9 cellular contexts compared by ENCODE assay signal in genomic region chr1:153776352-153776751, GRCh38. TPM values are rescaled to one million over a fixed set of nuclear protein-coding genes. Genes with fewer than 3 reads are reported as not detected.
DNase-seq lines count a peak whose midpoint lies in the region; ATAC-seq and TF ChIP-seq lines count a peak whose summit lies in the region.
"Had no signal": no experiment of that assay in that cellular context is flagged by ENCODE, and none has a peak within 500 bp of the region (broad histone marks: within the 10 kb centered on the region; RNA-seq: fewer than 3 reads in every experiment).

No MANE protein-coding gene starts in this region.

- BruUV-seq in OCI-LY7 (replicated peaks; lab: Mats Ljungman, UMichigan) = no TSS peak

- H3K27me3 ChIP-seq in CD8-positive, alpha-beta memory T cell (ENCODE audit: insufficient read depth, low read length, poor library complexity, severe bottlenecking) = no peaks in the 10 kb centered on the region
- no peaks in the 10 kb centered on the region for H3K27me3 ChIP-seq in neutrophil

- H3K4me1 Mint-ChIP-seq in CD8-positive, alpha-beta memory T cell = peaks cover 37 to 41% (median 41%) of the 10 kb centered on the region in 3 donors

- no peaks in the 10 kb centered on the region for H3K9me3 Mint-ChIP-seq in CD8-positive, alpha-beta memory T cell

- H3K9me2 ChIP-seq in OCI-LY7 (ENCODE audit: insufficient read depth, low read length) = no peaks in the 10 kb centered on the region

- H3K36me3 Mint-ChIP-seq in CD8-positive, alpha-beta memory T cell = peaks cover 0 to 32% (median under 1%) of the 10 kb centered on the region in 3 donors

- H3K27ac Mint-ChIP-seq in CD8-positive, alpha-beta memory T cell = peak overlapping the region in 7 of 8 donors; percentile 66 to 94 (median 79)

- H3K9me3 ChIP-seq in CD8-positive, alpha-beta memory T cell (ENCODE audit: low read length) = no peaks in the 10 kb centered on the region
- H3K9me3 ChIP-seq in OCI-LY7 (ENCODE audit: low read length) = no peaks in the 10 kb centered on the region
- no peaks in the 10 kb centered on the region for H3K9me3 ChIP-seq in neutrophil

- H3K4me3 ChIP-seq in CD8-positive, alpha-beta memory T cell (ENCODE audit: low read length) = peak overlapping the region; percentile 74
- peak overlapping the region; percentile 63 for H3K4me3 ChIP-seq in OCI-LY7 (ENCODE audit: low read depth, low read length, poor library complexity, severe bottlenecking)
- peak overlapping the region; percentile 65 for H3K4me3 ChIP-seq in epithelial cell of proximal tubule (ENCODE audit: low read depth, low read length)
- H3K4me3 ChIP-seq in neutrophil (ENCODE audit: low read depth in 1 of 2, low read length in 1 of 2) = peak overlapping the region; percentile 79 to 81

- peak overlapping the region; percentile 84 for H3K4me2 ChIP-seq in OCI-LY7 (ENCODE audit: low read length)

- POLR2A ChIA-PET in CD8-positive, alpha-beta memory T cell (lab: Charles Lee) = interaction anchor here (1.3 to 1.4 kb wide), 2 partner anchors 12 to 147 kb away, joined by 3 to 8 read pairs; partner anchors contain the start of gene GATAD2B
- POLR2A ChIA-PET in OCI-LY7 (lab: Charles Lee) = no interaction called here

- peak overlapping the region; percentile 74 to 96 (median 86) for H3K4me3 Mint-ChIP-seq in CD8-positive, alpha-beta memory T cell

- no peaks in the 10 kb centered on the region for H3K36me3 ChIP-seq in CD8-positive, alpha-beta memory T cell (ENCODE audit: insufficient read depth, low read length)
- H3K36me3 ChIP-seq in OCI-LY7 (ENCODE audit: insufficient read depth, low read length) = peaks cover 25% of the 10 kb centered on the region
- H3K36me3 ChIP-seq in neutrophil = peaks cover 24% of the 10 kb centered on the region

- CTCF ChIA-PET in CD8-positive, alpha-beta memory T cell (lab: Charles Lee) = interaction anchor here (0.8 to 1.7 kb wide), 3 partner anchors 26 to 180 kb away, joined by 3 to 5 read pairs (median 3); no protein-coding TSS in a partner anchor
- CTCF ChIA-PET in OCI-LY7 (lab: Charles Lee; ENCODE audit: unreplicated experiment) = interaction anchor here (0.6 kb wide), 1 partner anchor 25 kb away, joined by 3 read pairs; no protein-coding TSS in a partner anchor

- H3K27me3 Mint-ChIP-seq in CD8-positive, alpha-beta memory T cell = peaks cover 0 to 1% of the 10 kb centered on the region in 2 donors

- no peak for ATAC-seq in GM19328 (IDR thresholded peaks at IDR 0.05; ENCODE audit: unreplicated experiment)
- ATAC-seq in GM19452 (IDR thresholded peaks at IDR 0.05; ENCODE audit: unreplicated experiment) = no peak

- H3K79me2 ChIP-seq in OCI-LY7 (ENCODE audit: insufficient read depth, low read depth, low read length) = no peaks in the 10 kb centered on the region

- no peaks in the 10 kb centered on the region for H4K20me1 ChIP-seq in OCI-LY7 (ENCODE audit: insufficient read depth, low read length)

- DNase-seq in CD8-positive, alpha-beta memory T cell = no peak
- DNase-seq in OCI-LY7 (ENCODE audit: low spot score) (no peak), epithelial cell of proximal tubule (ENCODE audit: low read depth) (no peak), DMS53 treated with DMSO at 0.1 percent for 48 hours (lab: John Stamatoyannopoulos, UW; ENCODE audit: unreplicated experiment) (no peak)
- DNase-seq in activated CD4-positive, CD25-positive, alpha-beta regulatory T cell (lab: John Stamatoyannopoulos, UW) = no peak
- DNase-seq: SIG-M5 had no signal

- peak overlapping the region; percentile 65 for H3K27ac ChIP-seq in CD8-positive, alpha-beta memory T cell (ENCODE audit: low read depth, low read length)
- H3K27ac ChIP-seq in OCI-LY7 (ENCODE audit: low read depth, low read length, poor library complexity, severe bottlenecking) (no peak overlapping the region), neutrophil (peak overlapping the region; percentile 83)

- peaks cover 19% of the 10 kb centered on the region for H3K4me1 ChIP-seq in CD8-positive, alpha-beta memory T cell (ENCODE audit: insufficient read depth, low read length)
- peaks cover 18% of the 10 kb centered on the region for H3K4me1 ChIP-seq in OCI-LY7 (ENCODE audit: insufficient read depth, low read length, poor library complexity, severe bottlenecking)
- H3K4me1 ChIP-seq in neutrophil (ENCODE audit: control insufficient read depth in 1 of 2, insufficient read depth in 1 of 2, low read depth in 1 of 2, low read length in 1 of 2) = peaks cover 68 to 73% of the 10 kb centered on the region in 2 experiments

- H2AFZ ChIP-seq in OCI-LY7 (ENCODE audit: low read length) = no peak overlapping the region

- no peak for TF ChIP-seq CTCF in OCI-LY7 (conservative IDR thresholded peaks at IDR 0.05; ENCODE audit: low read length)
- no peak for TF ChIP-seq CTCF in epithelial cell of proximal tubule (conservative IDR thresholded peaks at IDR 0.05; ENCODE audit: low read depth, low read length)
- no peak for TF ChIP-seq CTCF in neutrophil (IDR thresholded peaks at IDR 0.05)

- intact Hi-C loops in OCI-LY7 (cut with micrococcal nuclease; ENCODE audit: unreplicated experiment) = no loop called here

RNA-seq across cellular contexts. Expression of gene SLC27A3, which starts 1.1 kb away (rescaled TPM):
- total RNA-seq in CD8-positive, alpha-beta memory T cell = 10 to 100 TPM in 1 of 2 experiments, 1 to 10 TPM in 1; 9.9 to 11.3 TPM
- polyA plus RNA-seq in CD8-positive, alpha-beta memory T cell = 29.3 TPM
- total RNA-seq in OCI-LY7 (2014; rRNA removed; shearing (Covaris generic)) = 3.3 and 4.5 TPM in 2 replicates
- total RNA-seq in OCI-LY7 (2022) (7.7 and 10.2 TPM in 2 replicates), epithelial cell of proximal tubule (5.1 and 6.5 TPM in 2 replicates)

RNA-seq across cellular contexts. Expression of gene INTS3, which starts 48.5 kb away (rescaled TPM):
- total RNA-seq in CD8-positive, alpha-beta memory T cell = 10 to 100 TPM; 58.2 to 61.1 TPM
- 11.9 TPM for polyA plus RNA-seq in CD8-positive, alpha-beta memory T cell
- total RNA-seq in OCI-LY7 (2014; rRNA removed; shearing (Covaris generic)) = 31.6 and 33.5 TPM in 2 replicates
- total RNA-seq in OCI-LY7 (2022) (65.8 and 67.3 TPM in 2 replicates), epithelial cell of proximal tubule (23.2 and 30.3 TPM in 2 replicates)
